In the genomic region with DNA sequence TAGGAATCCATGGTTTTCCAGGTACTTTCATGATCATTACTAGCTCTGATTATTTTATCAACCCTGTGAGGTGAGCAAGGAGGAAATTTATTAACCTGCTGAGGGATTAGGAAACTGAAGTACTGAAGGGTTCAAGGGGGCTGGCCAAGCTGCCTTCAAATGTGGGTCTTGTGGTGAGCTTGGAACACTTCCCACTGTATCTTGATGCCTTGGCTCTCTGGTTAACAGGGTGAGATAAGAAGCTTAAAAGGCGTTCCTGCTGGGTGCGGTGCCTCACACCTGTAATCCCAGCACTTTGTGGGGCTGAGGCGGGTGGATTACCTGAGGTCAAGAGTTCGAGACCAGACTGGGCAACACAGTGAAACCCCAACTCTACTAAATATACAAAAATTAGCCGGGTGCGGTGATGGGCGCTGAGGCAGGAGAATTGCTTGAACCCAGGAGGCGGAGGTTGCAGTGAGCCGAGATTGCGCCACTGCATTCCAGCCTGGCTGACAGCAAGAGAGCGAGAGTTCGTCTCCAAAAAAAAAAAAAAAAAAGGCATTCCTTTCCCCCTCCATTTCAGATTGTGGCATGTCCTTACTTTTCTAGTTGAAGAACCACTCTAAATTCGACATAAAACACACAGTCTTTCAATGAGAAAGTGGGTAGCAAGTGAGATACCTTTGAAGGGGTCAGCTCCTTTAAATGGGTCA, we compare ENCODE assay signal across 19 cellular contexts.
A peak's percentile ranks its signal among the peaks of the same experiment; 100 is the strongest.
DNase-seq lines count a peak whose midpoint lies in the region; TF ChIP-seq lines count a peak whose summit lies in the region.
"Had no signal": no experiment of that assay in that cellular context is flagged by ENCODE, and none has a peak within 500 bp of the region (broad histone marks: within the 10 kb centered on the region; RNA-seq: fewer than 3 reads in every experiment).

No MANE protein-coding gene starts in this region.

- no peaks in the 10 kb centered on the region for H3K23me2 ChIP-seq in H9 (ENCODE audit: insufficient read length, low read depth, low read length, poor library complexity, severe bottlenecking)

- H2BK15ac ChIP-seq in H9 (ENCODE audit: low read depth, low read length) = no peak overlapping the region

- no peaks in the 10 kb centered on the region for H3K79me2 ChIP-seq in H9 (ENCODE audit: insufficient read depth, low read length)

- no CpG with 5 or more reads among the region's 13 CpGs for WGBS in H9 (ENCODE audit: extremely low coverage, insufficient read length, low lambda C conversion rate)
- WGBS in stomach, 5 donors = 65 to 75% (median 71%) methylated on average over 12 to 13 of the region's 13 CpGs

- H3K27me3 ChIP-seq in H9 (ENCODE audit: insufficient read depth, low read length) = no peaks in the 10 kb centered on the region
- no peaks in the 10 kb centered on the region for H3K27me3 ChIP-seq in adipocyte (replicated peaks; ENCODE audit: control insufficient read depth, insufficient read depth, low read length)
- no peaks in the 10 kb centered on the region for H3K27me3 ChIP-seq in stomach
- H3K27me3 ChIP-seq in ascending aorta = no peaks in the 10 kb centered on the region
- H3K27me3 ChIP-seq in tibial artery = no peaks in the 10 kb centered on the region

- H3K23ac ChIP-seq in H9 (ENCODE audit: insufficient read length, low read depth, low read length) = no peak overlapping the region

- no peak overlapping the region for H2AK5ac ChIP-seq in H9 (ENCODE audit: insufficient read length, low read length)

- TF ChIP-seq CTCF in H9 (conservative IDR thresholded peaks at IDR 0.05) (no peak), stomach (IDR thresholded peaks at IDR 0.05) (no peak), ascending aorta (IDR thresholded peaks at IDR 0.05) (no peak), tibial artery (IDR thresholded peaks at IDR 0.05) (no peak)

- no peaks in the 10 kb centered on the region for H3K9me3 ChIP-seq in H9 (ENCODE audit: control insufficient read depth, low read depth, low read length)
- peaks cover 6% of the 10 kb centered on the region for H3K9me3 ChIP-seq in adipocyte (ENCODE audit: control insufficient read depth, low read length)
- H3K9me3 ChIP-seq in stomach = peaks cover 0 to 6% (median 3%) of the 10 kb centered on the region in 4 donors
- H3K9me3 ChIP-seq in ascending aorta = no peaks in the 10 kb centered on the region
- no peaks in the 10 kb centered on the region for H3K9me3 ChIP-seq in tibial artery

- TF ChIP-seq EP300 in stomach (IDR thresholded peaks at IDR 0.05) = no peak

- H3K27ac ChIP-seq in H9 (ENCODE audit: insufficient read length, low read depth, low read length) (no peak overlapping the region), stomach (peak overlapping the region in 3 of 5 donors; percentile 38 to 67 (median 39)), ascending aorta (no peak overlapping the region), tibial artery (no peak overlapping the region)

- no peak overlapping the region for H3T11ph ChIP-seq in H9 (ENCODE audit: low read length)

- H3K4me1 Mint-ChIP-seq in H9 = no peaks in the 10 kb centered on the region

- intact Hi-C loops in stomach (cut with DNase I; ENCODE audit: low total_unique reads) = no loop called here
- intact Hi-C loops in ascending aorta (cut with DNase I) = no loop called here
- intact Hi-C loops in tibial artery (cut with DNase I; ENCODE audit: low total_unique reads) = no loop called here

- H3K36me3 ChIP-seq in adipocyte (ENCODE audit: control insufficient read depth, insufficient read depth, low read length, severe bottlenecking) = peaks cover 41% of the 10 kb centered on the region
- H3K36me3 ChIP-seq in stomach = peaks cover 38 to 61% (median 50%) of the 10 kb centered on the region in 4 donors
- peaks cover 19 to 25% of the 10 kb centered on the region in 2 donors for H3K36me3 ChIP-seq in ascending aorta
- peaks cover 25 to 55% (median 31%) of the 10 kb centered on the region in 3 donors for H3K36me3 ChIP-seq in tibial artery

- H3K79me1 ChIP-seq in H9 (ENCODE audit: insufficient read depth, low read depth, low read length, poor library complexity, severe bottlenecking) = no peaks in the 10 kb centered on the region

- no peak overlapping the region for H2BK120ac ChIP-seq in H9 (ENCODE audit: low read depth, low read length, poor library complexity, severe bottlenecking)

- H3K4me1 ChIP-seq in H9 (ENCODE audit: insufficient read depth, low read length) (no peaks in the 10 kb centered on the region), adipocyte (ENCODE audit: control insufficient read depth, insufficient read depth, low read length) (peaks cover 29% of the 10 kb centered on the region), stomach (peaks cover 25 to 35% (median 33%) of the 10 kb centered on the region in 4 donors), ascending aorta (peaks cover 0 to 8% of the 10 kb centered on the region in 2 donors), tibial artery (peaks cover 0 to 25% (median 18%) of the 10 kb centered on the region in 4 donors)

- H3K4me3 Mint-ChIP-seq in H9 = no peak overlapping the region
- H3K4me3 Mint-ChIP-seq: brain; CD4-positive, CD25-positive, alpha-beta regulatory T cell had no signal

- H3K27ac Mint-ChIP-seq in H9 = 0 out of 7 replicates have a peak overlapping the region, but pooled peaks of 2 of the 3 experiments have one; percentile 23 to 60
- H3K27ac Mint-ChIP-seq: brain; CD4-positive, CD25-positive, alpha-beta regulatory T cell had no signal

- DNase-seq in H9 (no peak), adipocyte (ENCODE audit: low read depth) (no peak), iris pigment epithelial cell (ENCODE audit: low read depth) (peak; percentile 63), stomach (no peak), ascending aorta (ENCODE audit: low spot score in 2 of 2) (no peak), tibial artery (no peak)
- DNase-seq in stimulated activated naive CD4-positive, alpha-beta T cell treated with Interleukin-2 at 50 U/mL for 16 hours (lab: John Stamatoyannopoulos, UW) = no peak
- DNase-seq: activated naive CD4-positive, alpha-beta T cell treated with anti-CD3 and anti-CD28 coated beads, Interleukin-2, amount 50 U/mL, for 16 hours; activated T-cell treated with anti-CD3 and anti-CD28 coated beads for 4 hours; CD4-positive, CD25-positive, alpha-beta regulatory T cell; DMS79 treated with DMSO at 0.1 percent for 48 hours; H7; Karpas-422; kidney glomerular epithelial cell; NCI-H1105 treated with DMSO at 0.1 percent for 48 hours; NCI-H69; stimulated activated CD4-positive, alpha-beta T cell treated with anti-CD3 and anti-CD28 coated beads, Interleukin-4, amount 100 ng/mL, for 1 hour had no signal

- TF ChIP-seq POLR2A in stomach (IDR thresholded peaks at IDR 0.05) = no peak

- H3K4ac ChIP-seq in H9 (ENCODE audit: low read depth, low read length) = no peak overlapping the region

- H3K4me3 ChIP-seq in adipocyte (ENCODE audit: low read length) (peak overlapping the region; percentile 13), stomach (no peak overlapping the region), ascending aorta (no peak overlapping the region), tibial artery (no peak overlapping the region)
- H3K4me3 ChIP-seq: skin epidermis had no signal

- no peak overlapping the region for H4K5ac ChIP-seq in H9 (ENCODE audit: insufficient read length, low read depth, low read length)

- no peak overlapping the region for H4K8ac ChIP-seq in H9 (replicated peaks; ENCODE audit: insufficient read length, low read depth, low read length)

- no peak overlapping the region for H2BK20ac ChIP-seq in H9 (ENCODE audit: low read depth, low read length, poor library complexity, severe bottlenecking)

- H2BK5ac ChIP-seq in H9 (ENCODE audit: insufficient read length, low read length) = no peak overlapping the region

- H2BK12ac ChIP-seq in H9 (ENCODE audit: insufficient read length, low read depth, low read length) = no peak overlapping the region

- no peak overlapping the region for H2AFZ ChIP-seq in H9 (ENCODE audit: low read length)

- H3K9ac ChIP-seq in H9 (ENCODE audit: extremely low read depth, insufficient read length, low read length) (no peak overlapping the region), adipocyte (ENCODE audit: low read length) (peak overlapping the region; percentile 21)

- H4K91ac ChIP-seq in H9 (ENCODE audit: insufficient read length, low read depth, low read length) = no peak overlapping the region

- peaks cover 26 to 71% (median 40%) of the 10 kb centered on the region in 3 experiments for H3K36me3 Mint-ChIP-seq in H9 (ENCODE audit: insufficient read depth in 1 of 3, low read depth in 3 of 3)

- no peak overlapping the region for H3K18ac ChIP-seq in H9 (ENCODE audit: insufficient read length, low read depth, low read length)

- 0 out of 5 replicates have a peak, but pooled peaks cover 0 to 2% of the 10 kb centered on the region in 2 experiments for H3K9me3 Mint-ChIP-seq in H9

- H3K27me3 Mint-ChIP-seq in H9 (ENCODE audit: low read depth) = no peaks in the 10 kb centered on the region
- H3K27me3 Mint-ChIP-seq: brain; CD4-positive, CD25-positive, alpha-beta regulatory T cell had no signal

- H3K14ac ChIP-seq in H9 (ENCODE audit: insufficient read depth, low read length) = no peak overlapping the region

- no peak overlapping the region for H3K4me2 ChIP-seq in H9 (ENCODE audit: insufficient read depth, insufficient read length, low read length)

- no peaks in the 10 kb centered on the region for H4K20me1 ChIP-seq in H9 (ENCODE audit: control insufficient read depth, insufficient read depth, insufficient read length)

- H3K56ac ChIP-seq in H9 (ENCODE audit: insufficient read length, low read depth, low read length) = no peak overlapping the region

Comparison
In these comparisons a context has a peak if more than half of its experiments do, and no peak if none do; other contexts are left out.
1. H3K27ac ChIP-seq: peak in stomach (3 of 5); none in H9 (single experiment), ascending aorta (0 of 2) and tibial artery (0 of 2).